Comparison of ENCODE assay signal across 23 cellular contexts in genomic region chr19:44666852-44667251, GRCh38. TPM values are rescaled to one million over a fixed set of nuclear protein-coding genes. Genes with fewer than 3 reads are reported as not detected.
"Had no signal": no experiment of that assay in that cellular context is flagged by ENCODE, and none has a peak within 500 bp of the region (broad histone marks: within the 10 kb centered on the region; RNA-seq: fewer than 3 reads in every experiment).

No MANE protein-coding gene starts in this region.

- H3K27me3 ChIP-seq: body of pancreas, colonic mucosa, hepatocyte, pancreas, transverse colon had no signal

- H3K9me3 ChIP-seq: body of pancreas, colonic mucosa, left ventricle myocardium inferior, mucosa of descending colon, pancreas, transverse colon had no signal

- H3K9me3 Mint-ChIP-seq: activated CD4-positive, alpha-beta memory T cell treated with anti-CD3 and anti-CD28 coated beads for 36 hours; activated T-helper 1 cell treated with anti-CD3 and anti-CD28 coated beads, Interleukin-12 subunit alpha, Interleukin-12 subunit beta, Interleukin-2, Interleukin-4 antibody, amounts not matched to agents 30 ng/mL and 10 ng/mL and 1 ng/mL, durations not matched to agents 14 hours and 24 hours and 36 hours; memory B cell; stimulated activated naive B cell treated with anti-CD40 and anti-IgM and Interleukin-4, amounts not matched to agents 10 μg/mL and 1 μg/mL and 100 μg/mL, for 72 hours had no signal

- H3K36me3 Mint-ChIP-seq: activated CD4-positive, alpha-beta memory T cell treated with anti-CD3 and anti-CD28 coated beads for 36 hours; memory B cell; stimulated activated naive B cell treated with anti-CD40 and anti-IgM and Interleukin-4, amounts not matched to agents 10 μg/mL and 1 μg/mL and 100 μg/mL, for 72 hours had no signal

- H3K4me1 ChIP-seq: body of pancreas, colonic mucosa, left ventricle myocardium inferior, pancreas, transverse colon had no signal

- H3K4me1 Mint-ChIP-seq: memory B cell; stimulated activated naive B cell treated with anti-CD40 and anti-IgM and Interleukin-4, amounts not matched to agents 10 μg/mL and 1 μg/mL and 100 μg/mL, for 72 hours had no signal

- H3K27ac Mint-ChIP-seq: activated CD4-positive, alpha-beta memory T cell treated with anti-CD3 and anti-CD28 coated beads for 36 hours; activated T-helper 1 cell treated with anti-CD3 and anti-CD28 coated beads, Interleukin-12 subunit alpha, Interleukin-12 subunit beta, Interleukin-2, Interleukin-4 antibody, amounts not matched to agents 30 ng/mL and 10 ng/mL and 1 ng/mL, durations not matched to agents 14 hours and 24 hours and 36 hours; memory B cell; naive thymus-derived CD4-positive, alpha-beta T cell; stimulated activated naive B cell treated with anti-CD40 and anti-IgM and Interleukin-4, amounts not matched to agents 10 μg/mL and 1 μg/mL and 100 μg/mL, for 72 hours had no signal

- DNase-seq: activated CD4-positive, alpha-beta memory T cell treated with anti-CD3 and anti-CD28 coated beads for 36 hours; activated CD4-positive, alpha-beta T cell treated with anti-CD3 and anti-CD28 coated beads for 1 hour; activated CD8-positive, alpha-beta memory T cell treated with anti-CD3 and anti-CD28 coated beads, Interleukin-2, amount 50 U/mL, for 4 hours; activated naive CD4-positive, alpha-beta T cell treated with anti-CD3 and anti-CD28 coated beads, Interleukin-2, amount 50 U/mL, for 16 hours; amygdala; body of pancreas; caudate nucleus; colonic mucosa; left ventricle myocardium inferior; mucosa of descending colon; naive thymus-derived CD4-positive, alpha-beta T cell; pancreas; stimulated activated naive B cell treated with anti-CD40 and anti-IgM and Interleukin-4, amounts not matched to agents 10 μg/mL and 1 μg/mL and 100 μg/mL, for 72 hours; substantia nigra; T-helper 1 cell; T1000; transverse colon had no signal

- H3K4me3 ChIP-seq: body of pancreas, colonic mucosa, hepatocyte, left ventricle myocardium inferior, mucosa of descending colon, pancreas, transverse colon had no signal

- ATAC-seq: body of pancreas; mucosa of descending colon; naive thymus-derived CD4-positive, alpha-beta T cell; stimulated activated naive B cell treated with anti-CD40 and anti-IgM and Interleukin-4, amounts not matched to agents 10 μg/mL and 1 μg/mL and 100 μg/mL, for 72 hours had no signal

- H3K4me3 Mint-ChIP-seq: activated CD4-positive, alpha-beta memory T cell treated with anti-CD3 and anti-CD28 coated beads for 36 hours; activated T-helper 1 cell treated with anti-CD3 and anti-CD28 coated beads, Interleukin-12 subunit alpha, Interleukin-12 subunit beta, Interleukin-2, Interleukin-4 antibody, amounts not matched to agents 30 ng/mL and 10 ng/mL and 1 ng/mL, durations not matched to agents 14 hours and 24 hours and 36 hours; memory B cell; naive thymus-derived CD4-positive, alpha-beta T cell; stimulated activated naive B cell treated with anti-CD40 and anti-IgM and Interleukin-4, amounts not matched to agents 10 μg/mL and 1 μg/mL and 100 μg/mL, for 72 hours had no signal

- H3K27me3 Mint-ChIP-seq: activated CD4-positive, alpha-beta memory T cell treated with anti-CD3 and anti-CD28 coated beads for 36 hours; naive thymus-derived CD4-positive, alpha-beta T cell had no signal

- H3K27ac ChIP-seq: body of pancreas, colonic mucosa, hepatocyte, left ventricle myocardium inferior, pancreas, transverse colon had no signal

RNA-seq across cellular contexts. Expression of gene CEACAM16, which starts 32.1 kb away (rescaled TPM):
- total RNA-seq: activated CD4-positive, alpha-beta memory T cell treated with anti-CD3 and anti-CD28 coated beads for 36 hours; activated T-helper 1 cell treated with anti-CD3 and anti-CD28 coated beads, Interleukin-12 subunit alpha, Interleukin-12 subunit beta, Interleukin-2, Interleukin-4 antibody, amounts not matched to agents 30 ng/mL and 10 ng/mL and 1 ng/mL, durations not matched to agents 14 hours and 24 hours and 36 hours; esophagus mucosa; glomerular endothelial cell; left ventricle myocardium inferior; naive thymus-derived CD4-positive, alpha-beta T cell; renal cortical epithelial cell; transverse colon had no signal

RNA-seq across cellular contexts. Expression of gene IGSF23, which starts 53.5 kb away (rescaled TPM):
- total RNA-seq: activated CD4-positive, alpha-beta memory T cell treated with anti-CD3 and anti-CD28 coated beads for 36 hours; activated T-helper 1 cell treated with anti-CD3 and anti-CD28 coated beads, Interleukin-12 subunit alpha, Interleukin-12 subunit beta, Interleukin-2, Interleukin-4 antibody, amounts not matched to agents 30 ng/mL and 10 ng/mL and 1 ng/mL, durations not matched to agents 14 hours and 24 hours and 36 hours; colonic mucosa; esophagus mucosa; glomerular endothelial cell; left ventricle myocardium inferior; mucosa of descending colon; naive thymus-derived CD4-positive, alpha-beta T cell; transverse colon had no signal
